1 cellular context compared by ENCODE assay signal in genomic region chr2:127654084-127654837, GRCh38.
A peak's percentile ranks its signal among the peaks of the same experiment; 100 is the strongest.
TF ChIP-seq lines count a peak whose summit lies in the region.

No MANE protein-coding gene starts in this region.

TF ChIP-seq in HepG2, 621 proteins besides CTCF, POLR2A, EP300 and RAD21:
- TF ChIP-seq RORA (CRISPR knock-in tag; IDR thresholded peaks at IDR 0.05) (no peak), ZFX (CRISPR knock-in tag; IDR thresholded peaks at IDR 0.05; ENCODE audit: low read depth) (no peak), CREB1 (IDR thresholded peaks at IDR 0.05) (peak; percentile 65; the same call in 1 of the 2 replicates), CREB1 (CRISPR knock-in tag; IDR thresholded peaks at IDR 0.05) (no peak), ETV6 (CRISPR knock-in tag; conservative IDR thresholded peaks at IDR 0.05) (no peak), KAT7 (CRISPR knock-in tag; IDR thresholded peaks at IDR 0.05; ENCODE audit: borderline replicate concordance) (no peak)
